12 cellular contexts compared by ENCODE assay signal in the genomic region with DNA sequence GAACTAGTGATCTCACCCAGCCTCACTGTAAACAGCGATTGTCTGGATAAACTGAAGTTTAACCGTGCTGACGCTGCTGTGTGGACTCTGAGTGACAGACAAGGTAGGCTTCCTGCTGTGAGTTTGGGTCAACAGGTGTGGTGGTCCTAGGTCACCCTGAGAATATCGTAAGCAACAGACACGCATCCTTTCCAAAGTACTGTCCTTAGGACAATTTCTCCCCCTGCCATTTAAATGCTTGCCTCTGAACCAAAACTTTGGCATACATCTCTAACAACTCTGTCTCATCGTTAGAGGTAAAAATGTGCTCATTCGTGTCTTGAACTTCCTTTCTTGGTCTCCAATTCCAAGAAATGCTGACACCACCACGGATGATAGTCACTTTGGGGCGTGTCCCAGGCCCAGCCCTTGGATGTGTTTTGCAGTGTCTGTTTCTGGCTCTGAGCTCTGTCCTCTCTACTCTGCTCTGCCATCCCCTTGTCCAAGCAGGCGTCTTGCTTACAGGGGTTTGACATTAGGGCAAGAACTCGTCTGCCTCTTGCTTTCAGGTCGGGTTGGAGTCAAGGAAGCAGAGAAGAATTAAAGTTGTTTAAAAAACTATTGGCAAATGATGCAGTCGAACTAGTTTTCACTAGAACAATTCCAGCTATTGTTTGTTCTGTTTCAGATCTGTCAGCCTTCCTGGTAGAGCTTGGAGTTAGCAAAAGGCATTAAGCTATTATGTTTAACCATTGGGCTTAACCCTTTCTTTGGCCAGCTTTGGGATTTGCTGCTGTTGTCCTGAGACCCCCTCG.
DNase-seq lines count a peak whose midpoint lies in the region; ATAC-seq and TF ChIP-seq lines count a peak whose summit lies in the region.
"Had no signal": no experiment of that assay in that cellular context is flagged by ENCODE, and none has a peak within 500 bp of the region (broad histone marks: within the 10 kb centered on the region; RNA-seq: fewer than 3 reads in every experiment).

No MANE protein-coding gene starts in this region.

- peaks cover 2% of the 10 kb centered on the region for H3K27me3 Mint-ChIP-seq in activated CD4-positive, alpha-beta memory T cell treated with anti-CD3 and anti-CD28 coated beads, Interleukin-2, amount 10 ng/mL, durations not matched to agents 7 days and 5 days
- H3K27me3 Mint-ChIP-seq in glutamatergic neuron (ENCODE audit: unreplicated experiment), result peaks cover 4% of the 10 kb centered on the region
- peaks cover 49% of the 10 kb centered on the region for H3K27me3 Mint-ChIP-seq in stimulated activated naive CD8-positive, alpha-beta T cell treated with anti-CD3 and anti-CD28 coated beads, Interleukin-15, amount 100 ng/mL, for 72 hours
- H3K27me3 Mint-ChIP-seq in osteocyte (ENCODE audit: unreplicated experiment), result peaks cover 47% of the 10 kb centered on the region

- TF ChIP-seq CTCF in glutamatergic neuron (IDR thresholded peaks at IDR 0.05; ENCODE audit: partially characterized antibody, unreplicated experiment) (no peak), osteocyte (IDR thresholded peaks at IDR 0.05) (no peak)

- POLR2A ChIA-PET in activated CD4-positive, alpha-beta memory T cell treated with anti-CD3 and anti-CD28 coated beads, Interleukin-2, amount 10 ng/mL, durations not matched to agents 7 days and 5 days (lab: Charles Lee), result interaction anchor here (0.7 to 1.5 kb wide), 9 partner anchors 8 to 366 kb away, joined by 3 to 24 read pairs (median 4); partner anchors contain the start of gene ZMYND8

- H3K36me3 Mint-ChIP-seq in activated CD4-positive, alpha-beta memory T cell treated with anti-CD3 and anti-CD28 coated beads, Interleukin-2, amount 10 ng/mL, durations not matched to agents 7 days and 5 days (ENCODE audit: low read depth), result peaks cover 7% of the 10 kb centered on the region
- H3K36me3 Mint-ChIP-seq in glutamatergic neuron (ENCODE audit: unreplicated experiment) (peaks cover 10% of the 10 kb centered on the region), osteocyte (ENCODE audit: unreplicated experiment) (no peaks in the 10 kb centered on the region)
- H3K36me3 Mint-ChIP-seq: naive B cell had no signal

- peaks cover 65% of the 10 kb centered on the region for H3K4me1 Mint-ChIP-seq in activated CD4-positive, alpha-beta memory T cell treated with anti-CD3 and anti-CD28 coated beads, Interleukin-2, amount 10 ng/mL, durations not matched to agents 7 days and 5 days
- H3K4me1 Mint-ChIP-seq in glutamatergic neuron (ENCODE audit: low read depth, unreplicated experiment), result peaks cover 16% of the 10 kb centered on the region
- peaks cover 45% of the 10 kb centered on the region for H3K4me1 Mint-ChIP-seq in stimulated activated naive CD8-positive, alpha-beta T cell treated with anti-CD3 and anti-CD28 coated beads, Interleukin-15, amount 100 ng/mL, for 72 hours
- H3K4me1 Mint-ChIP-seq in osteocyte (ENCODE audit: unreplicated experiment), result no peaks in the 10 kb centered on the region

- peaks cover 4% of the 10 kb centered on the region for H3K9me3 Mint-ChIP-seq in activated CD4-positive, alpha-beta memory T cell treated with anti-CD3 and anti-CD28 coated beads, Interleukin-2, amount 10 ng/mL, durations not matched to agents 7 days and 5 days
- H3K9me3 Mint-ChIP-seq in glutamatergic neuron (ENCODE audit: unreplicated experiment), result peaks cover 8% of the 10 kb centered on the region
- H3K9me3 Mint-ChIP-seq in stimulated activated naive CD8-positive, alpha-beta T cell treated with anti-CD3 and anti-CD28 coated beads, Interleukin-15, amount 100 ng/mL, for 72 hours, result peaks cover 0 to under 1% of the 10 kb centered on the region in 2 donors
- H3K9me3 Mint-ChIP-seq in osteocyte (ENCODE audit: unreplicated experiment), result no peaks in the 10 kb centered on the region

- CTCF ChIA-PET in activated CD4-positive, alpha-beta memory T cell treated with anti-CD3 and anti-CD28 coated beads, Interleukin-2, amount 10 ng/mL, durations not matched to agents 7 days and 5 days (lab: Charles Lee), result interaction anchor here (1.2 kb wide), 1 partner anchor 11 kb away, joined by 8 read pairs; no protein-coding TSS in a partner anchor

- DNase-seq in activated CD4-positive, CD25-positive, alpha-beta regulatory T cell treated with anti-CD3 and anti-CD28 coated beads, Interleukin-2, amount 50 U/mL, for 72 hours, result no peak
- DNase-seq in activated CD4-positive, alpha-beta memory T cell treated with anti-CD3 and anti-CD28 coated beads, Interleukin-2, amount 10 ng/mL, durations not matched to agents 7 days and 5 days, result peak; percentile 85
- no peak for DNase-seq in glutamatergic neuron
- DNase-seq in stimulated activated naive CD8-positive, alpha-beta T cell treated with anti-CD3 and anti-CD28 coated beads, Interleukin-15, amount 100 ng/mL, for 72 hours, result peak; percentile 16 to 37
- DNase-seq in osteocyte (ENCODE audit: extremely low spot score, unreplicated experiment), result no peak
- no peak for DNase-seq in stimulated activated naive CD4-positive, alpha-beta T cell treated with Interleukin-2 at 50 U/mL for 16 hours (lab: John Stamatoyannopoulos, UW)
- DNase-seq: 8988T, naive B cell, NCI-H446 treated with DMSO at 0.1 percent for 48 hours, T-helper 9 cell had no signal

- H3K4me3 Mint-ChIP-seq in activated CD4-positive, alpha-beta memory T cell treated with anti-CD3 and anti-CD28 coated beads, Interleukin-2, amount 10 ng/mL, durations not matched to agents 7 days and 5 days, result peak overlapping the region; percentile 12
- no peak overlapping the region for H3K4me3 Mint-ChIP-seq in glutamatergic neuron (ENCODE audit: unreplicated experiment)
- H3K4me3 Mint-ChIP-seq in stimulated activated naive CD8-positive, alpha-beta T cell treated with anti-CD3 and anti-CD28 coated beads, Interleukin-15, amount 100 ng/mL, for 72 hours, result peak overlapping the region in 1 of 2 donors; percentile 56
- H3K4me3 Mint-ChIP-seq in osteocyte (ENCODE audit: unreplicated experiment), result no peak overlapping the region
- H3K4me3 Mint-ChIP-seq: naive B cell had no signal

- ATAC-seq in activated CD4-positive, CD25-positive, alpha-beta regulatory T cell treated with anti-CD3 and anti-CD28 coated beads, Interleukin-2, amount 50 U/mL, for 24 hours, result peak; percentile 66 to 67
- ATAC-seq in stimulated activated naive CD8-positive, alpha-beta T cell treated with anti-CD3 and anti-CD28 coated beads, Interleukin-15, amount 100 ng/mL, for 72 hours, result peak; percentile 59
- ATAC-seq in GM18858 (IDR thresholded peaks at IDR 0.05; ENCODE audit: unreplicated experiment), result no peak

- peak overlapping the region; percentile 98 for H3K27ac Mint-ChIP-seq in activated CD4-positive, alpha-beta memory T cell treated with anti-CD3 and anti-CD28 coated beads, Interleukin-2, amount 10 ng/mL, durations not matched to agents 7 days and 5 days
- H3K27ac Mint-ChIP-seq in glutamatergic neuron (ENCODE audit: unreplicated experiment) (peak overlapping the region; percentile 30), osteocyte (ENCODE audit: unreplicated experiment) (no peak overlapping the region)
- peak overlapping the region in 1 of 2 donors; percentile 52 for H3K27ac Mint-ChIP-seq in stimulated activated naive CD8-positive, alpha-beta T cell treated with anti-CD3 and anti-CD28 coated beads, Interleukin-15, amount 100 ng/mL, for 72 hours

Comparison
In these comparisons a context has a peak if more than half of its experiments do, and no peak if none do; other contexts are left out.
1. DNase-seq: peak in activated CD4-positive, alpha-beta memory T cell treated with anti-CD3 and anti-CD28 coated beads, Interleukin-2, amount 10 ng/mL, durations not matched to agents 7 days and 5 days (single experiment) and stimulated activated naive CD8-positive, alpha-beta T cell treated with anti-CD3 and anti-CD28 coated beads, Interleukin-15, amount 100 ng/mL, for 72 hours (2 of 2); none in activated CD4-positive, CD25-positive, alpha-beta regulatory T cell treated with anti-CD3 and anti-CD28 coated beads, Interleukin-2, amount 50 U/mL, for 72 hours (single experiment), glutamatergic neuron (single experiment), osteocyte (single experiment) and stimulated activated naive CD4-positive, alpha-beta T cell treated with Interleukin-2 at 50 U/mL for 16 hours (single experiment).